ENCODE assay signal across 13 cellular contexts in genomic region chr22:42172385-42173172, GRCh38. TPM values are rescaled to one million over a fixed set of nuclear protein-coding genes. Genes with fewer than 3 reads are reported as not detected.
DNase-seq lines count a peak whose midpoint lies in the region; ATAC-seq and TF ChIP-seq lines count a peak whose summit lies in the region.
"Had no signal": no experiment of that assay in that cellular context is flagged by ENCODE, and none has a peak within 500 bp of the region (broad histone marks: within the 10 kb centered on the region; RNA-seq: fewer than 3 reads in every experiment).

No MANE protein-coding gene starts in this region.

- H3K9me3 ChIP-seq in OCI-LY7 (ENCODE audit: low read length), result no peaks in the 10 kb centered on the region

- no peaks in the 10 kb centered on the region for H3K9me3 Mint-ChIP-seq in activated CD8-positive, alpha-beta memory T cell treated with anti-CD3 and anti-CD28 coated beads, Interleukin-2, amount 10 ng/mL, durations not matched to agents 7 days and 5 days (ENCODE audit: low read depth)
- no peaks in the 10 kb centered on the region for H3K9me3 Mint-ChIP-seq in stimulated activated effector memory CD8-positive, alpha-beta T cell treated with anti-CD3 and anti-CD28 coated beads, Interleukin-12 subunit alpha, Interleukin-12 subunit beta, amount 100 ng/mL, for 72 hours
- H3K9me3 Mint-ChIP-seq: activated T-cell treated with anti-CD3 and anti-CD28 coated beads, Interleukin-2, amount 50 U/mL, for 72 hours; stimulated activated naive CD8-positive, alpha-beta T cell treated with anti-CD3 and anti-CD28 coated beads, Interleukin-15, Interleukin-2, amounts not matched to agents 100 ng/mL and 50 ng/mL, for 24 hours had no signal

- H3K27ac Mint-ChIP-seq in activated CD8-positive, alpha-beta memory T cell treated with anti-CD3 and anti-CD28 coated beads, Interleukin-2, amount 10 ng/mL, durations not matched to agents 7 days and 5 days, result peak overlapping the region; percentile 48
- peak overlapping the region; percentile 78 for H3K27ac Mint-ChIP-seq in stimulated activated effector memory CD8-positive, alpha-beta T cell treated with anti-CD3 and anti-CD28 coated beads, Interleukin-12 subunit alpha, Interleukin-12 subunit beta, amount 100 ng/mL, for 72 hours
- H3K27ac Mint-ChIP-seq: activated T-cell treated with anti-CD3 and anti-CD28 coated beads, Interleukin-2, amount 50 U/mL, for 72 hours; stimulated activated naive CD8-positive, alpha-beta T cell treated with anti-CD3 and anti-CD28 coated beads, Interleukin-15, Interleukin-2, amounts not matched to agents 100 ng/mL and 50 ng/mL, for 24 hours had no signal

- BruUV-seq in OCI-LY7 (replicated peaks; lab: Mats Ljungman, UMichigan), result no TSS peak

- H3K4me2 ChIP-seq in OCI-LY7 (ENCODE audit: low read length), result peak overlapping the region; percentile 2; the same call in 1 of the 2 replicates

- no peak overlapping the region for H3K4me3 Mint-ChIP-seq in activated CD8-positive, alpha-beta memory T cell treated with anti-CD3 and anti-CD28 coated beads, Interleukin-2, amount 10 ng/mL, durations not matched to agents 7 days and 5 days
- no peak overlapping the region for H3K4me3 Mint-ChIP-seq in stimulated activated effector memory CD8-positive, alpha-beta T cell treated with anti-CD3 and anti-CD28 coated beads, Interleukin-12 subunit alpha, Interleukin-12 subunit beta, amount 100 ng/mL, for 72 hours
- H3K4me3 Mint-ChIP-seq: stimulated activated naive CD8-positive, alpha-beta T cell treated with anti-CD3 and anti-CD28 coated beads, Interleukin-15, Interleukin-2, amounts not matched to agents 100 ng/mL and 50 ng/mL, for 24 hours had no signal

- H3K27me3 Mint-ChIP-seq in activated CD8-positive, alpha-beta memory T cell treated with anti-CD3 and anti-CD28 coated beads, Interleukin-2, amount 10 ng/mL, durations not matched to agents 7 days and 5 days, result no peaks in the 10 kb centered on the region
- H3K27me3 Mint-ChIP-seq: stimulated activated naive CD8-positive, alpha-beta T cell treated with anti-CD3 and anti-CD28 coated beads, Interleukin-15, Interleukin-2, amounts not matched to agents 100 ng/mL and 50 ng/mL, for 24 hours had no signal

- no peaks in the 10 kb centered on the region for H3K9me2 ChIP-seq in OCI-LY7 (ENCODE audit: insufficient read depth, low read length)

- CTCF ChIA-PET in activated CD8-positive, alpha-beta memory T cell treated with anti-CD3 and anti-CD28 coated beads, Interleukin-2, amount 10 ng/mL, durations not matched to agents 7 days and 5 days (lab: Charles Lee), result interaction anchor here (0.7 to 6.3 kb wide), 8 partner anchors 10 to 441 kb away, joined by 3 to 66 read pairs (median 4); no protein-coding TSS in a partner anchor
- CTCF ChIA-PET in OCI-LY7 (lab: Charles Lee; ENCODE audit: unreplicated experiment), result interaction anchor here (0.6 to 0.7 kb wide), 2 partner anchors 124 to 259 kb away, joined by 3 to 4 read pairs; partner anchors contain the start of gene NFAM1

- H3K36me3 ChIP-seq in OCI-LY7 (ENCODE audit: insufficient read depth, low read length), result peaks cover 39% of the 10 kb centered on the region

- H3K4me1 Mint-ChIP-seq in activated CD8-positive, alpha-beta memory T cell treated with anti-CD3 and anti-CD28 coated beads, Interleukin-2, amount 10 ng/mL, durations not matched to agents 7 days and 5 days, result peaks cover 35% of the 10 kb centered on the region
- peaks cover 57% of the 10 kb centered on the region for H3K4me1 Mint-ChIP-seq in stimulated activated effector memory CD8-positive, alpha-beta T cell treated with anti-CD3 and anti-CD28 coated beads, Interleukin-12 subunit alpha, Interleukin-12 subunit beta, amount 100 ng/mL, for 72 hours

- H3K27ac ChIP-seq in OCI-LY7 (ENCODE audit: low read depth, low read length, poor library complexity, severe bottlenecking), result peak overlapping the region; percentile 18

- H3K4me1 ChIP-seq in OCI-LY7 (ENCODE audit: insufficient read depth, low read length, poor library complexity, severe bottlenecking), result peaks cover 25% of the 10 kb centered on the region

- no peak for ATAC-seq in activated CD8-positive, alpha-beta memory T cell treated with anti-CD3 and anti-CD28 coated beads, Interleukin-2, amount 10 ng/mL, durations not matched to agents 7 days and 5 days
- no peak for ATAC-seq in stimulated activated effector memory CD8-positive, alpha-beta T cell treated with anti-CD3 and anti-CD28 coated beads, Interleukin-12 subunit alpha, Interleukin-12 subunit beta, amount 100 ng/mL, for 72 hours
- ATAC-seq in GM19455 (IDR thresholded peaks at IDR 0.05; ENCODE audit: unreplicated experiment), result no peak
- ATAC-seq in HG03571 (IDR thresholded peaks at IDR 0.05; ENCODE audit: unreplicated experiment), result no peak
- ATAC-seq: activated T-cell treated with anti-CD3 and anti-CD28 coated beads, Interleukin-2, amount 50 U/mL, for 72 hours; HCT116; left ventricle myocardium superior had no signal

- no peaks in the 10 kb centered on the region for H4K20me1 ChIP-seq in OCI-LY7 (ENCODE audit: insufficient read depth, low read length)

- no peak for DNase-seq in activated CD8-positive, alpha-beta memory T cell treated with anti-CD3 and anti-CD28 coated beads, Interleukin-2, amount 10 ng/mL, durations not matched to agents 7 days and 5 days
- DNase-seq in activated CD8-positive, alpha-beta memory T cell treated with anti-CD3 and anti-CD28 coated beads, Interleukin-2, amount 50 U/mL, for 4 hours, result no peak
- DNase-seq in OCI-LY7 (ENCODE audit: low spot score), result peak; percentile 54
- DNase-seq in fibroblast of peridontal ligament (ENCODE audit: extremely low read depth), result peak; percentile 26
- no peak for DNase-seq in stimulated activated effector memory CD8-positive, alpha-beta T cell treated with anti-CD3 and anti-CD28 coated beads, Interleukin-12 subunit alpha, Interleukin-12 subunit beta, amount 100 ng/mL, for 72 hours (ENCODE audit: low spot score in 2 of 2)
- DNase-seq in SW480 (ENCODE audit: low spot score), result no peak
- DNase-seq: activated T-cell treated with anti-CD3 and anti-CD28 coated beads, Interleukin-2, amount 50 U/mL, for 72 hours; left ventricle myocardium superior had no signal

- no peak overlapping the region for H2AFZ ChIP-seq in OCI-LY7 (ENCODE audit: low read length)

- intact Hi-C loops in OCI-LY7 (cut with micrococcal nuclease; ENCODE audit: unreplicated experiment), result no loop called here

- no peak for TF ChIP-seq CTCF in OCI-LY7 (conservative IDR thresholded peaks at IDR 0.05; ENCODE audit: low read length)

- POLR2A ChIA-PET in OCI-LY7 (lab: Charles Lee), result interaction anchor here (0.6 to 1.1 kb wide), 3 partner anchors 13 to 227 kb away, joined by 3 read pairs; no protein-coding TSS in a partner anchor

- peaks cover 20% of the 10 kb centered on the region for H3K36me3 Mint-ChIP-seq in activated CD8-positive, alpha-beta memory T cell treated with anti-CD3 and anti-CD28 coated beads, Interleukin-2, amount 10 ng/mL, durations not matched to agents 7 days and 5 days
- H3K36me3 Mint-ChIP-seq in stimulated activated effector memory CD8-positive, alpha-beta T cell treated with anti-CD3 and anti-CD28 coated beads, Interleukin-12 subunit alpha, Interleukin-12 subunit beta, amount 100 ng/mL, for 72 hours, result peaks cover 39% of the 10 kb centered on the region

- H3K4me3 ChIP-seq in OCI-LY7 (ENCODE audit: low read depth, low read length, poor library complexity, severe bottlenecking), result no peak overlapping the region
- H3K4me3 ChIP-seq: skin epidermis had no signal

- H3K79me2 ChIP-seq in OCI-LY7 (ENCODE audit: insufficient read depth, low read depth, low read length), result peaks cover 5% of the 10 kb centered on the region; the same call in 1 of the 2 replicates

RNA-seq across cellular contexts. Expression of gene CYP2D6, which starts 42.0 kb away (rescaled TPM):
- total RNA-seq in activated CD8-positive, alpha-beta memory T cell treated with anti-CD3 and anti-CD28 coated beads, Interleukin-2, amount 10 ng/mL, durations not matched to agents 7 days and 5 days, result 1 to 10 TPM; 2.3 to 2.5 TPM
- 2.4 and 3.0 TPM in 2 replicates for total RNA-seq in OCI-LY7 (2014; rRNA removed; shearing (Covaris generic))
- total RNA-seq in OCI-LY7 (2022), result 4.1 and 4.5 TPM in 2 replicates
- total RNA-seq: left ventricle myocardium superior had no signal

Comparison
In these comparisons a context has a peak if more than half of its experiments do, and no peak if none do; other contexts are left out.
1. DNase-seq: peak in OCI-LY7 (single experiment) and fibroblast of peridontal ligament (single experiment); none in activated CD8-positive, alpha-beta memory T cell treated with anti-CD3 and anti-CD28 coated beads, Interleukin-2, amount 10 ng/mL, durations not matched to agents 7 days and 5 days (single experiment), activated CD8-positive, alpha-beta memory T cell treated with anti-CD3 and anti-CD28 coated beads, Interleukin-2, amount 50 U/mL, for 4 hours (single experiment), stimulated activated effector memory CD8-positive, alpha-beta T cell treated with anti-CD3 and anti-CD28 coated beads, Interleukin-12 subunit alpha, Interleukin-12 subunit beta, amount 100 ng/mL, for 72 hours (0 of 2) and SW480 (single experiment).